Comparison of ENCODE assay signal across 8 cellular contexts in the genomic region with DNA sequence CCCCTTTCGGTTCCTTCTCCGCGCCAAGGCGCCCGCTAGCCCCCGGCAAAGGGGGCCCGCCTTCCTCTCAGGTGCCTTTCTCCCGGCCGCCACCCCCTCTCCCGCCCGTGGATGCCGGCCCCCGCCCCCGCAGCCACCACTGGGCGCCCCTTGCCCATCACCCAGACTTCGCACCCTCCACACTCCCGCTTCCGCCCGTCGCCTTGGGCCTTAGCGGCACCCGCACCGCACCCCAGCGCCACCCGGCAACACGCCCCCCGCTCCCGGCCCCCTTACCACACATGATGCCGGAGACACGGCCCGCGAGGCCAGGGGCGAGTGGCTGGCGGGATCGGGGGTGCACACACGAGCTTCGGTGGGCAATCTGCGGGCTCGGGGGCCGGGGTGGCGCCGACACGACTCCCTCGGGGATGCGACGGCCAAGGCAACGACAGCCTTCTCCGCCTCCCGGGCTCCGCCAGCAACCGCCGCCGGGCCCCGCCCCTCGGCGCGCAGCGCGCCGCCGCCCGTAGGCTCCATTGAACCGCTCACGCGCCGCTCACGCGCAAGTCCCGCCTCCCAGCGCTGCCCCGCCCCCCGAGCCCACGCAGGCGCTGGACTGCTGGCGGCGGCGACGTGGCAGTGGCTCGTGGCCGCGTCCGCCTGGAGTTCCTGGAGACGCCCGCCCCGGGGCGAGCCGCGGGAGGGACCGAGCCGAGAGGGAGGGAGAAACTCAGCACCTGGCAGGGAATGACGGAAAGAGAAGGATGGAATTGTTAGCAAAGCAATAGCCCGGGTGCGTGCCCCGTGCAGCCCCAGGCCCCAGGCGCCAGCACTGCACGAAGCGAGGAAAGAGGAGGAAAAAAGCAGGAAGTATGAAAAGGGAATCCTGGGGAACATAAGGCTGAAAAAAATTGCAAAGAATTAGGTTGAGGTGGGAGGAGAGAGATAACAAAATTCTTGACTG. TPM values are rescaled to one million over a fixed set of nuclear protein-coding genes. Genes with fewer than 3 reads are reported as not detected.
DNase-seq lines count a peak whose midpoint lies in the region; ATAC-seq and TF ChIP-seq lines count a peak whose summit lies in the region.

A gene (minus strand): TSS at position 439 of the 946 bp plus-strand sequence. CDS start 156 bp downstream, at position 283.

- H3K9me3 Mint-ChIP-seq in T-helper 2 cell treated with Interferon-gamma antibody and Interleukin-4, amounts not matched to agents 5 μg/mL and 100 μg/mL, for 36 hours, result no peaks in the 10 kb centered on the region

- peaks cover 31% of the 10 kb centered on the region for H3K4me1 Mint-ChIP-seq in T-helper 2 cell treated with Interferon-gamma antibody and Interleukin-4, amounts not matched to agents 5 μg/mL and 100 μg/mL, for 36 hours (ENCODE audit: low read depth)

- peak; percentile 18 to 76 for TF ChIP-seq POLR2A in vagina (IDR thresholded peaks at IDR 0.05)

- H3K9ac ChIP-seq in rectal smooth muscle tissue (ENCODE audit: low read length), result peak within 1 kb of the TSS; percentile 64

- H3K9me3 ChIP-seq in ascending aorta (no peaks in the 10 kb centered on the region), right cardiac atrium (ENCODE audit: control insufficient read depth, low read length) (no peaks in the 10 kb centered on the region), vagina (no peaks in the 10 kb centered on the region)

- TF ChIP-seq CTCF in ascending aorta (IDR thresholded peaks at IDR 0.05) (no peak), vagina (IDR thresholded peaks at IDR 0.05) (no peak)

- H3K4me3 ChIP-seq in ascending aorta (peak within 1 kb of the TSS; percentile 82 to 87), right cardiac atrium (ENCODE audit: low read length) (peak within 1 kb of the TSS; percentile 88), rectal smooth muscle tissue (ENCODE audit: low read length) (peak within 1 kb of the TSS; percentile 84), vagina (peak within 1 kb of the TSS; percentile 85 to 99)

- H3K27me3 ChIP-seq in ascending aorta, result no peaks in the 10 kb centered on the region
- no peaks in the 10 kb centered on the region for H3K27me3 ChIP-seq in right cardiac atrium (ENCODE audit: control insufficient read depth, insufficient read depth)
- H3K27me3 ChIP-seq in rectal smooth muscle tissue (ENCODE audit: control insufficient read depth, insufficient read depth, low read length), result no peaks in the 10 kb centered on the region
- H3K27me3 ChIP-seq in vagina, result no peaks in the 10 kb centered on the region

- H3K27me3 Mint-ChIP-seq in T-helper 2 cell treated with Interferon-gamma antibody and Interleukin-4, amounts not matched to agents 5 μg/mL and 100 μg/mL, for 36 hours (ENCODE audit: low read depth), result no peaks in the 10 kb centered on the region

- H3K27ac Mint-ChIP-seq in T-helper 2 cell treated with Interferon-gamma antibody and Interleukin-4, amounts not matched to agents 5 μg/mL and 100 μg/mL, for 36 hours, result peak within 1 kb of the TSS; percentile 92

- no peaks in the 10 kb centered on the region for H3K36me3 ChIP-seq in ascending aorta
- no peaks in the 10 kb centered on the region for H3K36me3 ChIP-seq in rectal smooth muscle tissue (ENCODE audit: control insufficient read depth, insufficient read depth, low read length)
- no peaks in the 10 kb centered on the region for H3K36me3 ChIP-seq in vagina

- peak within 1 kb of the TSS; percentile 90 for H3K4me3 Mint-ChIP-seq in T-helper 2 cell treated with Interferon-gamma antibody and Interleukin-4, amounts not matched to agents 5 μg/mL and 100 μg/mL, for 36 hours

- DNase-seq in NCI-H1930 (lab: John Stamatoyannopoulos, UW) (peak; percentile 83 to 92), ascending aorta (ENCODE audit: low spot score in 2 of 2) (peak; percentile 79 to 97), right cardiac atrium (peak; percentile 97 to 99 (median 99)), vagina (ENCODE audit: extremely low spot score in 2 of 2) (peak in 1 of 2 donors; percentile 94)
- DNase-seq in T-helper 2 cell treated with Interferon-gamma antibody and Interleukin-4, amounts not matched to agents 5 μg/mL and 100 μg/mL, for 36 hours (ENCODE audit: low spot score), result peak; percentile 94

- H3K27ac ChIP-seq in ascending aorta (peak within 1 kb of the TSS; percentile 89 to 90), right cardiac atrium (ENCODE audit: low read length) (peak within 1 kb of the TSS; percentile 46), rectal smooth muscle tissue (ENCODE audit: low read depth, low read length) (peak within 1 kb of the TSS; percentile 67), vagina (peak within 1 kb of the TSS; percentile 93)

- intact Hi-C loops in ascending aorta (cut with DNase I) (loop anchor here (1.0 to 5.0 kb wide), 3 partner anchors 50 to 507 kb away; a partner anchor contains a TSS), right cardiac atrium (cut with DNase I) (no loop called here), vagina (cut with DNase I) (no loop called here)

- H3K36me3 Mint-ChIP-seq in T-helper 2 cell treated with Interferon-gamma antibody and Interleukin-4, amounts not matched to agents 5 μg/mL and 100 μg/mL, for 36 hours (ENCODE audit: low read depth), result peaks cover 11% of the 10 kb centered on the region

- WGBS in right cardiac atrium, result under 1% methylated on average over 97 of the region's 97 CpGs

- H3K4me1 ChIP-seq in ascending aorta (peaks cover 3 to 4% of the 10 kb centered on the region in 2 donors), right cardiac atrium (ENCODE audit: control insufficient read depth, insufficient read depth, low read length) (no peaks in the 10 kb centered on the region), rectal smooth muscle tissue (ENCODE audit: control insufficient read depth, insufficient read depth, low read length) (peaks cover 2% of the 10 kb centered on the region), vagina (peaks cover 48% of the 10 kb centered on the region)

- peak; percentile 90 for ATAC-seq in GM18502 (IDR thresholded peaks at IDR 0.05; ENCODE audit: poor library complexity, unreplicated experiment)
- peak; percentile 83 for ATAC-seq in HG02970 (IDR thresholded peaks at IDR 0.05; ENCODE audit: low FRiP score, unreplicated experiment)
- peak; percentile 99 for ATAC-seq in right cardiac atrium

RNA-seq across cellular contexts. Expression of the gene that starts here (rescaled TPM):
- 25.7 TPM for total RNA-seq in ascending aorta
- total RNA-seq in right cardiac atrium, result 10 to 100 TPM; 33.6 to 53.3 (median 37.0) TPM
- polyA plus RNA-seq in right cardiac atrium, result 7.2 TPM
- total RNA-seq in vagina, result 17.9 TPM
